In genomic region chr14:42143114-42143513, GRCh38 we compare ENCODE assay signal across 35 cellular contexts.
"Had no signal": no experiment of that assay in that cellular context is flagged by ENCODE, and none has a peak within 500 bp of the region (broad histone marks: within the 10 kb centered on the region; RNA-seq: fewer than 3 reads in every experiment).

No MANE protein-coding gene starts in this region.

- DNase-seq: Karpas-422, Kasumi-1, MG63, MM.1S, MV-4-11, NCI-H1092, NCI-H1092 treated with DMSO at 0.1 percent for 48 hours, NCI-H1105, NCI-H1105 treated with DMSO at 0.1 percent for 48 hours, NCI-H1417, NCI-H1417 treated with DMSO at 0.1 percent for 48 hours, NCI-H1436, NCI-H1436 treated with DMSO at 0.1 percent for 48 hours, NCI-H146, NCI-H1694, NCI-H1694 treated with DMSO at 0.1 percent for 48 hours, NCI-H187, NCI-H187 treated with DMSO at 0.1 percent for 48 hours, NCI-H1930, NCI-H2029, NCI-H2029 treated with DMSO at 0.1 percent for 48 hours, NCI-H2081, NCI-H2081 treated with DMSO at 0.1 percent for 48 hours, NCI-H2107, NCI-H2171, NCI-H2171 treated with DMSO at 0.1 percent for 48 hours, NCI-H2227 treated with DMSO at 0.1 percent for 48 hours, NCI-H226, NCI-H345, NCI-H446, NCI-H446 treated with DMSO at 0.1 percent for 48 hours, NCI-H510A, NCI-H510A treated with DMSO at 0.1 percent for 48 hours, NCI-H524, NCI-H524 treated with DMSO at 0.1 percent for 48 hours had no signal

- H3K9me3 ChIP-seq: MG63 had no signal

- H3K4me3 ChIP-seq: MG63 had no signal

- H3K27me3 ChIP-seq: MG63 had no signal

- H3K36me3 ChIP-seq: MG63 had no signal
